ENCODE assay signal across 1 cellular context in the genomic region with DNA sequence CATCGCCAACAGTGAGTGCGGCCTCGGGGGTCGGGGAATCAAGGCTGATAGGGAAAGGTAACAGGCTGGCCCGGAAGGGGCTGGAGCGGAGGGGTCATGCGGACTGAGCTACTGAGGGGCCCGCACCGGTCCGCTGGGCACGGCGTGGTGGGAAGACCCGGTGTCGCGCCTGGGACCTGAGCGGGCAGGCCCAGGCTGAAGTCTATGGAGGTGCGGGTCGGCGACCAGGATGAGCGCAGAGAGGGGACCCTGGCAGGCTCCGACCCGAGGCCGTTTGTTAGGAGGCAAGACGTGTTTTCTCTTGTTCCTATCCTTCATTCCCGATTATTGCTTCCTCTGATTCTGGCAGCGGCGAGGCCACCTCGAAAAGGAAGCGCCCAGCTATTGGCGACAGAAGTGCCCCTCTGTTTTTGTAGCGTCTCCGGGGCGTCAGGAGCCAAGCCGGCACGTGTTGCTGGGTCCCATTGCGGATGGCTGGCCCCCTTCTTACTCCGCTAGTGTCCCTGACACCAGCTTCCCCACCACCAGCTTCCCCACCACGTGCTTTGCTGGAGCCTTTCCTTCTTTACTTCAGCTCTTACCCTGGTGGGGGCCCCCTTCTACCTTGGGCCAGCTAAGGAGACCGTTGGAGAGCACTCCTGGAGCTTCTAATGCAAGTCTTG.
TF ChIP-seq lines count a peak whose summit lies in the region.

No MANE protein-coding gene starts in this region.

TF ChIP-seq in K562, 482 proteins besides CTCF, POLR2A, EP300 and RAD21 (continued from another document and continues in another):
- TF ChIP-seq, protein P1, sequence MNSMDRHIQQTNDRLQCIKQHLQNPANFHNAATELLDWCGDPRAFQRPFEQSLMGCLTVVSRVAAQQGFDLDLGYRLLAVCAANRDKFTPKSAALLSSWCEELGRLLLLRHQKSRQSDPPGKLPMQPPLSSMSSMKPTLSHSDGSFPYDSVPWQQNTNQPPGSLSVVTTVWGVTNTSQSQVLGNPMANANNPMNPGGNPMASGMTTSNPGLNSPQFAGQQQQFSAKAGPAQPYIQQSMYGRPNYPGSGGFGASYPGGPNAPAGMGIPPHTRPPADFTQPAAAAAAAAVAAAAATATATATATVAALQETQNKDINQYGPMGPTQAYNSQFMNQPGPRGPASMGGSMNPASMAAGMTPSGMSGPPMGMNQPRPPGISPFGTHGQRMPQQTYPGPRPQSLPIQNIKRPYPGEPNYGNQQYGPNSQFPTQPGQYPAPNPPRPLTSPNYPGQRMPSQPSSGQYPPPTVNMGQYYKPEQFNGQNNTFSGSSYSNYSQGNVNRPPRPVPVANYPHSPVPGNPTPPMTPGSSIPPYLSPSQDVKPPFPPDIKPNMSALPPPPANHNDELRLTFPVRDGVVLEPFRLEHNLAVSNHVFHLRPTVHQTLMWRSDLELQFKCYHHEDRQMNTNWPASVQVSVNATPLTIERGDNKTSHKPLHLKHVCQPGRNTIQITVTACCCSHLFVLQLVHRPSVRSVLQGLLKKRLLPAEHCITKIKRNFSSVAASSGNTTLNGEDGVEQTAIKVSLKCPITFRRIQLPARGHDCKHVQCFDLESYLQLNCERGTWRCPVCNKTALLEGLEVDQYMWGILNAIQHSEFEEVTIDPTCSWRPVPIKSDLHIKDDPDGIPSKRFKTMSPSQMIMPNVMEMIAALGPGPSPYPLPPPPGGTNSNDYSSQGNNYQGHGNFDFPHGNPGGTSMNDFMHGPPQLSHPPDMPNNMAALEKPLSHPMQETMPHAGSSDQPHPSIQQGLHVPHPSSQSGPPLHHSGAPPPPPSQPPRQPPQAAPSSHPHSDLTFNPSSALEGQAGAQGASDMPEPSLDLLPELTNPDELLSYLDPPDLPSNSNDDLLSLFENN (IDR thresholded peaks at IDR 0.05; ENCODE audit: low read depth in 2 of 2, low read length in 2 of 2), result no peak
- TF ChIP-seq CXXC5 (CRISPR knock-in tag; IDR thresholded peaks at IDR 0.05), result peak; percentile 27
- TF ChIP-seq ZBTB8A (IDR thresholded peaks at IDR 0.05; ENCODE audit: partially characterized antibody), result no peak
- TF ChIP-seq PTBP1 (IDR thresholded peaks at IDR 0.05; ENCODE audit: low read depth, low read length), result no peak
- TF ChIP-seq, protein P2, sequence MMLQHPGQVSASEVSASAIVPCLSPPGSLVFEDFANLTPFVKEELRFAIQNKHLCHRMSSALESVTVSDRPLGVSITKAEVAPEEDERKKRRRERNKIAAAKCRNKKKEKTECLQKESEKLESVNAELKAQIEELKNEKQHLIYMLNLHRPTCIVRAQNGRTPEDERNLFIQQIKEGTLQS (IDR thresholded peaks at IDR 0.05), result no peak
- TF ChIP-seq, protein P2 (CRISPR knock-in tag; conservative IDR thresholded peaks at IDR 0.05), result no peak
- TF ChIP-seq MCM2 (IDR thresholded peaks at IDR 0.05; ENCODE audit: low read depth), result no peak
- TF ChIP-seq DMBX1 (CRISPR knock-in tag; IDR thresholded peaks at IDR 0.05; ENCODE audit: borderline replicate concordance), result no peak
- TF ChIP-seq PHF20 (IDR thresholded peaks at IDR 0.05; ENCODE audit: partially characterized antibody), result peak; percentile 2
- TF ChIP-seq, protein P3, sequence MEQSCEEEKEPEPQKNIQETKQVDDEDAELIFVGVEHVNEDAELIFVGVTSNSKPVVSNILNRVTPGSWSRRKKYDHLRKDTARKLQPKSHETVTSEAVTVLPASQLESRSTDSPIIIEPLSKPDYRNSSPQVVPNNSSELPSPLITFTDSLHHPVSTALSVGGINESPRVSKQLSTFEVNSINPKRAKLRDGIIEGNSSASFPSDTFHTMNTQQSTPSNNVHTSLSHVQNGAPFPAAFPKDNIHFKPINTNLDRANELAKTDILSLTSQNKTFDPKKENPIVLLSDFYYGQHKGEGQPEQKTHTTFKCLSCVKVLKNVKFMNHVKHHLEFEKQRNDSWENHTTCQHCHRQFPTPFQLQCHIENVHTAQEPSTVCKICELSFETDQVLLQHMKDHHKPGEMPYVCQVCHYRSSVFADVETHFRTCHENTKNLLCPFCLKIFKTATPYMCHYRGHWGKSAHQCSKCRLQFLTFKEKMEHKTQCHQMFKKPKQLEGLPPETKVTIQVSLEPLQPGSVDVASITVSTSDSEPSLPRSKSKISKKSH (CRISPR knock-in tag; IDR thresholded peaks at IDR 0.05), result no peak
- TF ChIP-seq ZNF583 (CRISPR knock-in tag; IDR thresholded peaks at IDR 0.05), result no peak
- TF ChIP-seq, protein P4, sequence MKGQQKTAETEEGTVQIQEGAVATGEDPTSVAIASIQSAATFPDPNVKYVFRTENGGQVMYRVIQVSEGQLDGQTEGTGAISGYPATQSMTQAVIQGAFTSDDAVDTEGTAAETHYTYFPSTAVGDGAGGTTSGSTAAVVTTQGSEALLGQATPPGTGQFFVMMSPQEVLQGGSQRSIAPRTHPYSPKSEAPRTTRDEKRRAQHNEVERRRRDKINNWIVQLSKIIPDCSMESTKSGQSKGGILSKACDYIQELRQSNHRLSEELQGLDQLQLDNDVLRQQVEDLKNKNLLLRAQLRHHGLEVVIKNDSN (CRISPR knock-in tag; IDR thresholded peaks at IDR 0.05), result peak; percentile 71
- TF ChIP-seq ZFP1 (CRISPR knock-in tag; IDR thresholded peaks at IDR 0.05), result no peak
- no peak for TF ChIP-seq NCOA1 (IDR thresholded peaks at IDR 0.05; ENCODE audit: low read depth)
- TF ChIP-seq ZNF134 (CRISPR knock-in tag; conservative IDR thresholded peaks at IDR 0.05), result no peak
- TF ChIP-seq ZNF408 (CRISPR knock-in tag; IDR thresholded peaks at IDR 0.05; ENCODE audit: low read depth), result no peak
- TF ChIP-seq, protein P5, sequence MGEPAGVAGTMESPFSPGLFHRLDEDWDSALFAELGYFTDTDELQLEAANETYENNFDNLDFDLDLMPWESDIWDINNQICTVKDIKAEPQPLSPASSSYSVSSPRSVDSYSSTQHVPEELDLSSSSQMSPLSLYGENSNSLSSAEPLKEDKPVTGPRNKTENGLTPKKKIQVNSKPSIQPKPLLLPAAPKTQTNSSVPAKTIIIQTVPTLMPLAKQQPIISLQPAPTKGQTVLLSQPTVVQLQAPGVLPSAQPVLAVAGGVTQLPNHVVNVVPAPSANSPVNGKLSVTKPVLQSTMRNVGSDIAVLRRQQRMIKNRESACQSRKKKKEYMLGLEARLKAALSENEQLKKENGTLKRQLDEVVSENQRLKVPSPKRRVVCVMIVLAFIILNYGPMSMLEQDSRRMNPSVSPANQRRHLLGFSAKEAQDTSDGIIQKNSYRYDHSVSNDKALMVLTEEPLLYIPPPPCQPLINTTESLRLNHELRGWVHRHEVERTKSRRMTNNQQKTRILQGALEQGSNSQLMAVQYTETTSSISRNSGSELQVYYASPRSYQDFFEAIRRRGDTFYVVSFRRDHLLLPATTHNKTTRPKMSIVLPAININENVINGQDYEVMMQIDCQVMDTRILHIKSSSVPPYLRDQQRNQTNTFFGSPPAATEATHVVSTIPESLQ (CRISPR knock-in tag; IDR thresholded peaks at IDR 0.05), result no peak
- peak; percentile 1 for TF ChIP-seq ZNF146 (CRISPR knock-in tag; IDR thresholded peaks at IDR 0.05; ENCODE audit: unreplicated experiment)
- TF ChIP-seq, protein P6, sequence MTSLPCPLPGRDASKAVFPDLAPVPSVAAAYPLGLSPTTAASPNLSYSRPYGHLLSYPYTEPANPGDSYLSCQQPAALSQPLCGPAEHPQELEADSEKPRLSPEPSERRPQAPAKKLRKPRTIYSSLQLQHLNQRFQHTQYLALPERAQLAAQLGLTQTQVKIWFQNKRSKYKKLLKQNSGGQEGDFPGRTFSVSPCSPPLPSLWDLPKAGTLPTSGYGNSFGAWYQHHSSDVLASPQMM (CRISPR knock-in tag; IDR thresholded peaks at IDR 0.05), result no peak
- no peak for TF ChIP-seq YBX1 (IDR thresholded peaks at IDR 0.05)
- no peak for TF ChIP-seq HSF4 (CRISPR knock-in tag; IDR thresholded peaks at IDR 0.05; ENCODE audit: borderline replicate concordance)
- TF ChIP-seq HLTF (IDR thresholded peaks at IDR 0.05), result 0 out of 2 replicates have a peak, but pooled peaks have one; percentile 36
- no peak; the same call in 1 of the 2 replicates for TF ChIP-seq TGIF2 (CRISPR knock-in tag; IDR thresholded peaks at IDR 0.05)
- no peak for TF ChIP-seq ZNF174 (CRISPR knock-in tag; IDR thresholded peaks at IDR 0.05)
- TF ChIP-seq NCOR1 (IDR thresholded peaks at IDR 0.05), result no peak
- TF ChIP-seq RBM15 (IDR thresholded peaks at IDR 0.05; ENCODE audit: insufficient read depth, low read length), result no peak
- TF ChIP-seq HDAC8 (tag; IDR thresholded peaks at IDR 0.05), result no peak
- TF ChIP-seq MCM3 (IDR thresholded peaks at IDR 0.05), result no peak
- 0 out of 2 replicates have a peak, but pooled peaks have one; percentile 37 for TF ChIP-seq DNMT1 (IDR thresholded peaks at IDR 0.05)
- TF ChIP-seq CCAR2 (IDR thresholded peaks at IDR 0.05; ENCODE audit: low read depth, low read length), result no peak
- TF ChIP-seq IRF2 (CRISPR knock-in tag; IDR thresholded peaks at IDR 0.05), result no peak
- no peak for TF ChIP-seq KLF13 (tag; IDR thresholded peaks at IDR 0.05; ENCODE audit: borderline replicate concordance, low read depth)
- TF ChIP-seq, protein P7, sequence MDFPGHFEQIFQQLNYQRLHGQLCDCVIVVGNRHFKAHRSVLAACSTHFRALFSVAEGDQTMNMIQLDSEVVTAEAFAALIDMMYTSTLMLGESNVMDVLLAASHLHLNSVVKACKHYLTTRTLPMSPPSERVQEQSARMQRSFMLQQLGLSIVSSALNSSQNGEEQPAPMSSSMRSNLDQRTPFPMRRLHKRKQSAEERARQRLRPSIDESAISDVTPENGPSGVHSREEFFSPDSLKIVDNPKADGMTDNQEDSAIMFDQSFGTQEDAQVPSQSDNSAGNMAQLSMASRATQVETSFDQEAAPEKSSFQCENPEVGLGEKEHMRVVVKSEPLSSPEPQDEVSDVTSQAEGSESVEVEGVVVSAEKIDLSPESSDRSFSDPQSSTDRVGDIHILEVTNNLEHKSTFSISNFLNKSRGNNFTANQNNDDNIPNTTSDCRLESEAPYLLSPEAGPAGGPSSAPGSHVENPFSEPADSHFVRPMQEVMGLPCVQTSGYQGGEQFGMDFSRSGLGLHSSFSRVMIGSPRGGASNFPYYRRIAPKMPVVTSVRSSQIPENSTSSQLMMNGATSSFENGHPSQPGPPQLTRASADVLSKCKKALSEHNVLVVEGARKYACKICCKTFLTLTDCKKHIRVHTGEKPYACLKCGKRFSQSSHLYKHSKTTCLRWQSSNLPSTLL (IDR thresholded peaks at IDR 0.05), result 0 out of 2 replicates have a peak, but pooled peaks have one; percentile 38
- no peak for TF ChIP-seq SRSF3 (IDR thresholded peaks at IDR 0.05; ENCODE audit: insufficient read depth, low read length)
- TF ChIP-seq STAT5A (IDR thresholded peaks at IDR 0.05; ENCODE audit: borderline replicate concordance, low read length), result no peak
- TF ChIP-seq RBM34 (IDR thresholded peaks at IDR 0.05; ENCODE audit: borderline replicate concordance, insufficient read depth, low read length), result no peak
- TF ChIP-seq, protein P8, sequence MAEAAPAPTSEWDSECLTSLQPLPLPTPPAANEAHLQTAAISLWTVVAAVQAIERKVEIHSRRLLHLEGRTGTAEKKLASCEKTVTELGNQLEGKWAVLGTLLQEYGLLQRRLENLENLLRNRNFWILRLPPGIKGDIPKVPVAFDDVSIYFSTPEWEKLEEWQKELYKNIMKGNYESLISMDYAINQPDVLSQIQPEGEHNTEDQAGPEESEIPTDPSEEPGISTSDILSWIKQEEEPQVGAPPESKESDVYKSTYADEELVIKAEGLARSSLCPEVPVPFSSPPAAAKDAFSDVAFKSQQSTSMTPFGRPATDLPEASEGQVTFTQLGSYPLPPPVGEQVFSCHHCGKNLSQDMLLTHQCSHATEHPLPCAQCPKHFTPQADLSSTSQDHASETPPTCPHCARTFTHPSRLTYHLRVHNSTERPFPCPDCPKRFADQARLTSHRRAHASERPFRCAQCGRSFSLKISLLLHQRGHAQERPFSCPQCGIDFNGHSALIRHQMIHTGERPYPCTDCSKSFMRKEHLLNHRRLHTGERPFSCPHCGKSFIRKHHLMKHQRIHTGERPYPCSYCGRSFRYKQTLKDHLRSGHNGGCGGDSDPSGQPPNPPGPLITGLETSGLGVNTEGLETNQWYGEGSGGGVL (CRISPR knock-in tag; IDR thresholded peaks at IDR 0.05), result no peak
- TF ChIP-seq SMARCA5 (IDR thresholded peaks at IDR 0.05), result no peak
- no peak for TF ChIP-seq CBX2 (IDR thresholded peaks at IDR 0.05; ENCODE audit: insufficient read depth, low read length, poor library complexity, severe bottlenecking)
- peak; percentile 80 for TF ChIP-seq RBFOX2 (IDR thresholded peaks at IDR 0.05; ENCODE audit: low read depth, low read length)
- peak; percentile 24 for TF ChIP-seq TAF9B (IDR thresholded peaks at IDR 0.05; ENCODE audit: partially characterized antibody)
- no peak for TF ChIP-seq MTA2 (IDR thresholded peaks at IDR 0.05; ENCODE audit: low read depth)
- no peak for TF ChIP-seq ZNF586 (CRISPR knock-in tag; conservative IDR thresholded peaks at IDR 0.05)
- no peak for TF ChIP-seq ZNF764 (CRISPR knock-in tag; IDR thresholded peaks at IDR 0.05; ENCODE audit: low read depth)
- TF ChIP-seq SMAD2 (IDR thresholded peaks at IDR 0.05; ENCODE audit: low read depth, low read length), result no peak
- no peak for TF ChIP-seq NCOA4 (IDR thresholded peaks at IDR 0.05; ENCODE audit: partially characterized antibody)
- TF ChIP-seq CBFB (CRISPR knock-in tag; IDR thresholded peaks at IDR 0.05), result 0 out of 2 replicates have a peak, but pooled peaks have one; percentile 44
- TF ChIP-seq, protein P9, sequence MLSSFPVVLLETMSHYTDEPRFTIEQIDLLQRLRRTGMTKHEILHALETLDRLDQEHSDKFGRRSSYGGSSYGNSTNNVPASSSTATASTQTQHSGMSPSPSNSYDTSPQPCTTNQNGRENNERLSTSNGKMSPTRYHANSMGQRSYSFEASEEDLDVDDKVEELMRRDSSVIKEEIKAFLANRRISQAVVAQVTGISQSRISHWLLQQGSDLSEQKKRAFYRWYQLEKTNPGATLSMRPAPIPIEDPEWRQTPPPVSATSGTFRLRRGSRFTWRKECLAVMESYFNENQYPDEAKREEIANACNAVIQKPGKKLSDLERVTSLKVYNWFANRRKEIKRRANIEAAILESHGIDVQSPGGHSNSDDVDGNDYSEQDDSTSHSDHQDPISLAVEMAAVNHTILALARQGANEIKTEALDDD (IDR thresholded peaks at IDR 0.05), result no peak
- no peak for TF ChIP-seq ERF (CRISPR knock-in tag; IDR thresholded peaks at IDR 0.05)
- TF ChIP-seq STAT5B (CRISPR knock-in tag; IDR thresholded peaks at IDR 0.05), result no peak
- no peak for TF ChIP-seq ELF4 (CRISPR knock-in tag; IDR thresholded peaks at IDR 0.05)
